ENCODE assay signal across 32 cellular contexts in genomic region chr17:33435716-33436301, GRCh38.
DNase-seq lines count a peak whose midpoint lies in the region; ATAC-seq, FAIRE-seq and TF ChIP-seq lines count a peak whose summit lies in the region.
"Had no signal": no experiment of that assay in that cellular context is flagged by ENCODE, and none has a peak within 500 bp of the region (broad histone marks: within the 10 kb centered on the region; RNA-seq: fewer than 3 reads in every experiment).

No MANE protein-coding gene starts in this region.

- H3K36me3 ChIP-seq in mammary epithelial cell (ENCODE audit: insufficient read depth, low read length) = no peaks in the 10 kb centered on the region
- no peaks in the 10 kb centered on the region for H3K36me3 ChIP-seq in left lung
- H3K36me3 ChIP-seq in thyroid gland = no peaks in the 10 kb centered on the region
- H3K36me3 ChIP-seq: brain microvascular endothelial cell, lower lobe of right lung, vagina had no signal

- H3K4me1 Mint-ChIP-seq in MCF 10A (ENCODE audit: insufficient read depth, unreplicated experiment) = no peaks in the 10 kb centered on the region
- H3K4me1 Mint-ChIP-seq: activated naive CD8-positive, alpha-beta T cell treated with anti-CD3 and anti-CD28 coated beads, Interleukin-2, amount 50 U/mL, for 24 hours; CD8-positive, alpha-beta memory T cell; neural crest cell; stimulated activated memory B cell treated with anti-CD40 and anti-IgM and Interleukin-4, amounts not matched to agents 10 μg/mL and 1 μg/mL and 100 μg/mL, for 72 hours had no signal

- no peaks in the 10 kb centered on the region for H4K20me1 ChIP-seq in mammary epithelial cell (ENCODE audit: insufficient read depth, low read length)

- TF ChIP-seq CTCF in mammary epithelial cell (conservative IDR thresholded peaks at IDR 0.05 in 1 of 2, IDR thresholded peaks at IDR 0.05 in 1 of 2; ENCODE audit: extremely low read depth in 1 of 2, insufficient read depth in 1 of 2, low read depth in 1 of 2, low read length in 2 of 2) (no peak), MCF 10A (IDR thresholded peaks at IDR 0.05; ENCODE audit: unreplicated experiment) (no peak), left lung (IDR thresholded peaks at IDR 0.05) (no peak), D721Med (IDR thresholded peaks at IDR 0.05; ENCODE audit: insufficient read depth, missing control alignments) (no peak), thyroid gland (IDR thresholded peaks at IDR 0.05) (no peak)

- H3K27ac ChIP-seq in mammary epithelial cell (ENCODE audit: insufficient read depth, low read depth, low read length) (no peak overlapping the region), left lung (peak overlapping the region in 1 of 2 donors; percentile 49), thyroid gland (no peak overlapping the region)
- H3K27ac ChIP-seq: 22Rv1, brain microvascular endothelial cell, KMS-11, lower lobe of right lung, testis, vagina had no signal

- ATAC-seq in left lung = peak; percentile 15
- ATAC-seq: activated naive CD8-positive, alpha-beta T cell treated with anti-CD3 and anti-CD28 coated beads, Interleukin-2, amount 50 U/mL, for 24 hours; activated T-cell treated with anti-CD3 and anti-CD28 coated beads, Interleukin-2, amount 50 U/mL, for 4 hours; lower lobe of right lung; sciatic nerve; stimulated activated memory B cell treated with anti-CD40 and anti-IgM and Interleukin-4, amounts not matched to agents 10 μg/mL and 1 μg/mL and 100 μg/mL, for 72 hours had no signal

- POLR2A ChIA-PET in MCF 10A (lab: Yijun Ruan, JAX) = no interaction called here

- CTCF ChIA-PET in mammary epithelial cell (lab: Charles Lee; ENCODE audit: low non-redundant PET) = no interaction called here
- CTCF ChIA-PET in MCF 10A (lab: Yijun Ruan, JAX) = no interaction called here

- no peak overlapping the region for H2AFZ ChIP-seq in mammary epithelial cell (ENCODE audit: low read depth, low read length)

- FAIRE-seq in D721Med (lab: Jason Lieb, UNC) = no peak
- FAIRE-seq: endothelial cell of umbilical vein, G401.6, H54 had no signal

- peaks cover 29% of the 10 kb centered on the region for H3K9me3 Mint-ChIP-seq in MCF 10A (ENCODE audit: unreplicated experiment)
- H3K9me3 Mint-ChIP-seq: activated naive CD8-positive, alpha-beta T cell treated with anti-CD3 and anti-CD28 coated beads, Interleukin-2, amount 50 U/mL, for 24 hours; activated T-cell treated with anti-CD3 and anti-CD28 coated beads, Interleukin-2, amount 50 U/mL, for 4 hours; stimulated activated memory B cell treated with anti-CD40 and anti-IgM and Interleukin-4, amounts not matched to agents 10 μg/mL and 1 μg/mL and 100 μg/mL, for 72 hours had no signal

- H3K27me3 ChIP-seq in mammary epithelial cell (ENCODE audit: insufficient read depth, low read length) = no peaks in the 10 kb centered on the region
- H3K27me3 ChIP-seq in left lung = no peaks in the 10 kb centered on the region
- H3K27me3 ChIP-seq in thyroid gland = no peaks in the 10 kb centered on the region
- H3K27me3 ChIP-seq: brain microvascular endothelial cell, testis, vagina had no signal

- H3K36me3 Mint-ChIP-seq in MCF 10A (ENCODE audit: insufficient read depth, unreplicated experiment) = no peaks in the 10 kb centered on the region
- H3K36me3 Mint-ChIP-seq: CD8-positive, alpha-beta memory T cell; stimulated activated memory B cell treated with anti-CD40 and anti-IgM and Interleukin-4, amounts not matched to agents 10 μg/mL and 1 μg/mL and 100 μg/mL, for 72 hours had no signal

- BruUV-seq in mammary epithelial cell (replicated peaks; lab: Mats Ljungman, UMichigan) = no TSS peak
- BruUV-seq in MCF 10A (replicated peaks; lab: Mats Ljungman, UMichigan) = no TSS peak

- no peak for TF ChIP-seq POLR2A in thyroid gland (IDR thresholded peaks at IDR 0.05)

- DNase-seq in mammary epithelial cell = peak; percentile 1
- DNase-seq in MCF 10A (ENCODE audit: unreplicated experiment) = no peak
- DNase-seq in astrocyte of the hippocampus (ENCODE audit: low read depth, low spot score) = peak; percentile 23
- no peak for DNase-seq in left lung
- no peak for DNase-seq in D721Med (ENCODE audit: insufficient read length, low spot score)
- no peak for DNase-seq in NCI-H82 treated with DMSO at 0.1 percent for 48 hours (lab: John Stamatoyannopoulos, UW; ENCODE audit: unreplicated experiment)
- DNase-seq in thyroid gland = no peak
- DNase-seq in activated gamma-delta T cell (lab: John Stamatoyannopoulos, UW) = no peak
- DNase-seq: activated CD4-positive, alpha-beta T cell treated with anti-CD3 and anti-CD28 coated beads, Interleukin-2, amount 50 U/mL, for 1 hour; activated naive CD8-positive, alpha-beta T cell treated with anti-CD3 and anti-CD28 coated beads, Interleukin-2, amount 50 U/mL, for 24 hours; activated T-cell treated with anti-CD3 and anti-CD28 coated beads, Interleukin-2, amount 50 U/mL, for 4 hours; CD8-positive, alpha-beta memory T cell; DMS153; lower lobe of right lung; NCI-H1436 treated with DMSO at 0.1 percent for 48 hours; NCI-H2107; NCI-H446 treated with DMSO at 0.1 percent for 48 hours; NCI-H82; stimulated activated CD4-positive, alpha-beta T cell treated with anti-CD3 and anti-CD28 coated beads, Interleukin-4, amount 100 ng/mL, for 4 hours; SW 1271; T-helper 9 cell; testis had no signal

- no peak overlapping the region for H3K9ac ChIP-seq in mammary epithelial cell (ENCODE audit: insufficient read depth, low read length)
- H3K9ac ChIP-seq: KMS-11 had no signal

- in situ Hi-C loops in mammary epithelial cell (cut with MboI; ENCODE audit: low sequenced_read_pairs in 2 of 2) = no loop called here

- H3K4me3 ChIP-seq in mammary epithelial cell (replicated peaks in 1 of 3; ENCODE audit: insufficient read depth in 1 of 3, low read depth in 2 of 3, low read length in 3 of 3) (no peak overlapping the region), left lung (no peak overlapping the region), thyroid gland (replicated peaks in 1 of 3) (no peak overlapping the region)
- H3K4me3 ChIP-seq: lower lobe of right lung, testis, vagina had no signal

- H3K27me3 Mint-ChIP-seq in MCF 10A (ENCODE audit: insufficient read depth, unreplicated experiment) = no peaks in the 10 kb centered on the region
- H3K27me3 Mint-ChIP-seq: activated naive CD8-positive, alpha-beta T cell treated with anti-CD3 and anti-CD28 coated beads, Interleukin-2, amount 50 U/mL, for 24 hours; stimulated activated memory B cell treated with anti-CD40 and anti-IgM and Interleukin-4, amounts not matched to agents 10 μg/mL and 1 μg/mL and 100 μg/mL, for 72 hours had no signal

- peaks cover 4% of the 10 kb centered on the region for H3K9me3 ChIP-seq in mammary epithelial cell (replicated peaks; ENCODE audit: insufficient read depth, low read length)
- no peaks in the 10 kb centered on the region for H3K9me3 ChIP-seq in left lung
- H3K9me3 ChIP-seq in thyroid gland = no peaks in the 10 kb centered on the region
- H3K9me3 ChIP-seq: lower lobe of right lung, testis, vagina had no signal

- intact Hi-C loops in mammary epithelial cell (cut with micrococcal nuclease) (no loop called here), MCF 10A (cut with micrococcal nuclease) (no loop called here), left lung (cut with DNase I) (no loop called here), thyroid gland (cut with DNase I) (no loop called here)

- H3K79me2 ChIP-seq in mammary epithelial cell (ENCODE audit: insufficient read depth, low read length) = no peaks in the 10 kb centered on the region

- H3K27ac Mint-ChIP-seq in MCF 10A (ENCODE audit: low read depth, unreplicated experiment) = no peak overlapping the region
- H3K27ac Mint-ChIP-seq: activated naive CD8-positive, alpha-beta T cell treated with anti-CD3 and anti-CD28 coated beads, Interleukin-2, amount 50 U/mL, for 24 hours; CD8-positive, alpha-beta memory T cell; stimulated activated memory B cell treated with anti-CD40 and anti-IgM and Interleukin-4, amounts not matched to agents 10 μg/mL and 1 μg/mL and 100 μg/mL, for 72 hours had no signal

- dilution Hi-C loops in mammary epithelial cell (cut with HindIII; ENCODE audit: low sequenced_read_pairs) = no loop called here

- no peak overlapping the region for H3K4me2 ChIP-seq in mammary epithelial cell (ENCODE audit: insufficient read depth, low read depth, low read length)
- H3K4me2 ChIP-seq: KMS-11 had no signal

- 77% methylated on average over 2 of the region's 2 CpGs for WGBS in mammary epithelial cell (ENCODE audit: low coverage, missing lambda C conversion rate)
- 76 to 85% methylated on average over 2 of the region's 2 CpGs for WGBS in thyroid gland, 2 donors

- H3K4me3 Mint-ChIP-seq in MCF 10A (ENCODE audit: unreplicated experiment) = no peak overlapping the region
- H3K4me3 Mint-ChIP-seq: activated naive CD8-positive, alpha-beta T cell treated with anti-CD3 and anti-CD28 coated beads, Interleukin-2, amount 50 U/mL, for 24 hours; activated T-cell treated with anti-CD3 and anti-CD28 coated beads, Interleukin-2, amount 50 U/mL, for 4 hours; CD8-positive, alpha-beta memory T cell; neural crest cell; stimulated activated memory B cell treated with anti-CD40 and anti-IgM and Interleukin-4, amounts not matched to agents 10 μg/mL and 1 μg/mL and 100 μg/mL, for 72 hours had no signal

- H3K4me1 ChIP-seq in mammary epithelial cell (ENCODE audit: insufficient read depth, low read length) = no peaks in the 10 kb centered on the region
- no peaks in the 10 kb centered on the region for H3K4me1 ChIP-seq in left lung
- no peaks in the 10 kb centered on the region for H3K4me1 ChIP-seq in thyroid gland
- H3K4me1 ChIP-seq: lower lobe of right lung, testis, vagina had no signal

Comparison
In these comparisons a context has a peak if more than half of its experiments do, and no peak if none do; other contexts are left out.
1. DNase-seq: peak in mammary epithelial cell (single experiment) and astrocyte of the hippocampus (single experiment); none in MCF 10A (single experiment), left lung (0 of 2), D721Med (single experiment), NCI-H82 treated with DMSO at 0.1 percent for 48 hours (single experiment), thyroid gland (0 of 2) and activated gamma-delta T cell (single experiment).